In genomic region chr19:11374449-11375142, GRCh38 we compare ENCODE assay signal across 8 cellular contexts. TPM values are rescaled to one million over a fixed set of nuclear protein-coding genes. Genes with fewer than 3 reads are reported as not detected.
DNase-seq lines count a peak whose midpoint lies in the region; ATAC-seq and TF ChIP-seq lines count a peak whose summit lies in the region.

Gene SWSAP1, plus strand, starts transcription at chr19:11374666. Its CDS starts 15 bp downstream, at chr19:11374681.

- no peaks in the 10 kb centered on the region for H3K27me3 Mint-ChIP-seq in H9 (ENCODE audit: low read depth)
- H3K27me3 Mint-ChIP-seq in stimulated activated naive CD8-positive, alpha-beta T cell treated with anti-CD3 and anti-CD28 coated beads, Interleukin-15, amount 100 ng/mL, for 72 hours, result no peaks in the 10 kb centered on the region

- H3K9me2 ChIP-seq in neural cell (ENCODE audit: insufficient read depth, low read length), result no peaks in the 10 kb centered on the region

- no peaks in the 10 kb centered on the region for H3K36me3 ChIP-seq in ES-I3 (ENCODE audit: insufficient read depth, low read length)
- peaks cover 12% of the 10 kb centered on the region for H3K36me3 ChIP-seq in RWPE2 (ENCODE audit: low read depth)
- H3K36me3 ChIP-seq in neural cell (ENCODE audit: insufficient read depth, low read length), result no peaks in the 10 kb centered on the region

- H3K9me3 Mint-ChIP-seq in H9, result no peaks in the 10 kb centered on the region
- no peaks in the 10 kb centered on the region for H3K9me3 Mint-ChIP-seq in stimulated activated naive CD8-positive, alpha-beta T cell treated with anti-CD3 and anti-CD28 coated beads, Interleukin-15, amount 100 ng/mL, for 72 hours

- H3K9ac ChIP-seq in ES-I3 (ENCODE audit: low read depth, low read length) (peak within 1 kb of the TSS; percentile 85), H9 (ENCODE audit: extremely low read depth, insufficient read length, low read length) (peak within 1 kb of the TSS; percentile 76), neural cell (ENCODE audit: low read length) (peak within 1 kb of the TSS; percentile 94)

- peak; percentile 88 for ATAC-seq in RWPE2 (ENCODE audit: low read depth)
- peak; percentile 94 for ATAC-seq in stimulated activated naive CD8-positive, alpha-beta T cell treated with anti-CD3 and anti-CD28 coated beads, Interleukin-15, amount 100 ng/mL, for 72 hours

- H3K79me2 ChIP-seq in H9 (ENCODE audit: insufficient read depth, low read length) (no peaks in the 10 kb centered on the region), neural cell (replicated peaks; ENCODE audit: insufficient read depth, low read length) (no peaks in the 10 kb centered on the region)

- DNase-seq in H9 (peak; percentile 99), M059J (ENCODE audit: low read depth) (peak; percentile 99), RWPE2 (ENCODE audit: low spot score) (peak; percentile 98), foreskin fibroblast (peak; percentile 99 to 100)
- DNase-seq in activated effector memory CD4-positive, alpha-beta T cell treated with anti-CD3 and anti-CD28 coated beads, Interleukin-2, amount 50 U/mL, for 16 hours, result peak; percentile 99
- DNase-seq in stimulated activated naive CD8-positive, alpha-beta T cell treated with anti-CD3 and anti-CD28 coated beads, Interleukin-15, amount 100 ng/mL, for 72 hours, result peak; percentile 98 to 99

- no peak within 1 kb of the TSS for H3K23ac ChIP-seq in H9 (ENCODE audit: insufficient read length, low read depth, low read length)

- H3T11ph ChIP-seq in H9 (ENCODE audit: low read length), result no peak within 1 kb of the TSS

- H3K4me3 ChIP-seq in RWPE2 (ENCODE audit: severe bottlenecking), result peak within 1 kb of the TSS; percentile 64
- H3K4me3 ChIP-seq in foreskin fibroblast (ENCODE audit: low read depth in 1 of 2, low read length in 2 of 2), result peak within 1 kb of the TSS; percentile 59 to 82
- H3K4me3 ChIP-seq in neural cell (ENCODE audit: low read length), result peak within 1 kb of the TSS; percentile 71

- peak within 1 kb of the TSS; percentile 95; the same call in 1 of the 2 replicates for H3K14ac ChIP-seq in H9 (ENCODE audit: insufficient read depth, low read length)

- H4K20me1 ChIP-seq in H9 (ENCODE audit: control insufficient read depth, insufficient read depth, insufficient read length), result no peaks in the 10 kb centered on the region
- H4K20me1 ChIP-seq in neural cell (ENCODE audit: insufficient read depth), result no peaks in the 10 kb centered on the region

- no peak within 1 kb of the TSS for H4K91ac ChIP-seq in H9 (ENCODE audit: insufficient read length, low read depth, low read length)

- WGBS in H9 (ENCODE audit: extremely low coverage, insufficient read length, low lambda C conversion rate), result no CpG with 5 or more reads among the region's 44 CpGs

- TF ChIP-seq CTCF in H9 (conservative IDR thresholded peaks at IDR 0.05), result no peak
- TF ChIP-seq CTCF in RWPE2 (IDR thresholded peaks at IDR 0.05; ENCODE audit: poor library complexity, severe bottlenecking), result no peak
- no peak for TF ChIP-seq CTCF in foreskin fibroblast (IDR thresholded peaks at IDR 0.05; ENCODE audit: low read depth, low read length)
- peak; percentile 39 for TF ChIP-seq CTCF in neural cell (IDR thresholded peaks at IDR 0.05; ENCODE audit: poor library complexity, severe bottlenecking)

- H2AK5ac ChIP-seq in H9 (ENCODE audit: insufficient read length, low read length), result no peak within 1 kb of the TSS

- H2BK5ac ChIP-seq in H9 (ENCODE audit: insufficient read length, low read length), result no peak within 1 kb of the TSS

- no peak within 1 kb of the TSS for H2BK15ac ChIP-seq in H9 (ENCODE audit: low read depth, low read length)

- no peaks in the 10 kb centered on the region for H3K79me1 ChIP-seq in H9 (ENCODE audit: insufficient read depth, low read depth, low read length, poor library complexity, severe bottlenecking)

- H3K27me3 ChIP-seq in H9 (ENCODE audit: insufficient read depth, low read length) (no peaks in the 10 kb centered on the region), RWPE2 (ENCODE audit: insufficient read depth, poor library complexity, severe bottlenecking) (no peaks in the 10 kb centered on the region), neural cell (ENCODE audit: insufficient read depth, low read depth, low read length) (no peaks in the 10 kb centered on the region)

- no peak within 1 kb of the TSS for H3K56ac ChIP-seq in H9 (ENCODE audit: insufficient read length, low read depth, low read length)

- H3K23me2 ChIP-seq in H9 (ENCODE audit: insufficient read length, low read depth, low read length, poor library complexity, severe bottlenecking), result no peaks in the 10 kb centered on the region

- peak; percentile 63 for TF ChIP-seq EP300 in neural cell (conservative IDR thresholded peaks at IDR 0.05; ENCODE audit: poor library complexity, severe bottlenecking)

- peak within 1 kb of the TSS; percentile 91 for H3K18ac ChIP-seq in H9 (ENCODE audit: insufficient read length, low read depth, low read length)

- no peak within 1 kb of the TSS for H2BK20ac ChIP-seq in H9 (ENCODE audit: low read depth, low read length, poor library complexity, severe bottlenecking)

- H3K27ac ChIP-seq in H9 (ENCODE audit: insufficient read length, low read depth, low read length) (peak within 1 kb of the TSS; percentile 22), RWPE2 (ENCODE audit: poor library complexity, severe bottlenecking) (peak within 1 kb of the TSS; percentile 73), neural cell (ENCODE audit: low read length) (peak within 1 kb of the TSS; percentile 100)

- no peak within 1 kb of the TSS for H2BK120ac ChIP-seq in H9 (ENCODE audit: low read depth, low read length, poor library complexity, severe bottlenecking)

- no peak within 1 kb of the TSS for H4K8ac ChIP-seq in H9 (replicated peaks; ENCODE audit: insufficient read length, low read depth, low read length)

- H3K27ac Mint-ChIP-seq in H9, result peak within 1 kb of the TSS in 1 of 3 experiments; percentile 68; a peak in 3 of 7 replicates
- H3K27ac Mint-ChIP-seq in stimulated activated naive CD8-positive, alpha-beta T cell treated with anti-CD3 and anti-CD28 coated beads, Interleukin-15, amount 100 ng/mL, for 72 hours, result no peak within 1 kb of the TSS

- H4K5ac ChIP-seq in H9 (ENCODE audit: insufficient read length, low read depth, low read length), result no peak within 1 kb of the TSS

- no peak within 1 kb of the TSS for H2BK12ac ChIP-seq in H9 (ENCODE audit: insufficient read length, low read depth, low read length)

- H3K4me3 Mint-ChIP-seq in H9, result no peak within 1 kb of the TSS
- no peak within 1 kb of the TSS for H3K4me3 Mint-ChIP-seq in stimulated activated naive CD8-positive, alpha-beta T cell treated with anti-CD3 and anti-CD28 coated beads, Interleukin-15, amount 100 ng/mL, for 72 hours

- peak within 1 kb of the TSS; percentile 69 for H3K4me2 ChIP-seq in H9 (ENCODE audit: insufficient read depth, insufficient read length, low read length)
- H3K4me2 ChIP-seq in neural cell (ENCODE audit: low read length), result peak within 1 kb of the TSS; percentile 93

- no peak within 1 kb of the TSS for H2AFZ ChIP-seq in H9 (ENCODE audit: low read length)
- H2AFZ ChIP-seq in neural cell (ENCODE audit: low read depth, low read length), result peak within 1 kb of the TSS; percentile 65

- no peaks in the 10 kb centered on the region for H3K9me3 ChIP-seq in ES-I3 (ENCODE audit: control insufficient read depth, insufficient read depth, low read length)
- H3K9me3 ChIP-seq in H9 (ENCODE audit: control insufficient read depth, low read depth, low read length), result no peaks in the 10 kb centered on the region
- H3K9me3 ChIP-seq in RWPE2 (ENCODE audit: severe bottlenecking), result no peaks in the 10 kb centered on the region
- H3K9me3 ChIP-seq in neural cell (ENCODE audit: low read length), result no peaks in the 10 kb centered on the region

- H3F3A ChIP-seq in neural cell (ENCODE audit: insufficient read depth, low read length, poor library complexity, severe bottlenecking), result peaks cover 9% of the 10 kb centered on the region

- TF ChIP-seq RAD21 in neural cell (conservative IDR thresholded peaks at IDR 0.05), result peak; percentile 40

- H3K36me3 Mint-ChIP-seq in H9 (ENCODE audit: insufficient read depth in 1 of 3, low read depth in 3 of 3), result peaks cover 3 to 27% (median 19%) of the 10 kb centered on the region in 3 experiments; a peak in 6 of 7 replicates

- no peak within 1 kb of the TSS for H3K4ac ChIP-seq in H9 (ENCODE audit: low read depth, low read length)

- H3K4me1 Mint-ChIP-seq in H9, result peaks cover 6 to 22% of the 10 kb centered on the region in 2 experiments
- peaks cover 31% of the 10 kb centered on the region for H3K4me1 Mint-ChIP-seq in stimulated activated naive CD8-positive, alpha-beta T cell treated with anti-CD3 and anti-CD28 coated beads, Interleukin-15, amount 100 ng/mL, for 72 hours

- no peaks in the 10 kb centered on the region; the same call in 1 of the 2 replicates for H3K4me1 ChIP-seq in ES-I3 (ENCODE audit: insufficient read depth, low read length)
- no peaks in the 10 kb centered on the region for H3K4me1 ChIP-seq in H9 (ENCODE audit: insufficient read depth, low read length)
- peaks cover 27% of the 10 kb centered on the region for H3K4me1 ChIP-seq in RWPE2 (ENCODE audit: insufficient read depth, poor library complexity, severe bottlenecking)

TF ChIP-seq in neural cell, 6 proteins besides CTCF, POLR2A, EP300 and RAD21 (continues in another document):
- TF ChIP-seq SMC3 (conservative IDR thresholded peaks at IDR 0.05; ENCODE audit: poor library complexity), result peak; percentile 39

RNA-seq across cellular contexts. Expression of gene SWSAP1, which starts in this region (rescaled TPM):
- total RNA-seq in H9 (2021), result 3.8 and 5.2 TPM in 2 replicates
- 2.4 and 2.7 TPM in 2 replicates for total RNA-seq in M059J (2014; rRNA removed; shearing (Covaris generic))
- polyA plus RNA-seq in neural cell, result 2.1 and 2.4 TPM in 2 replicates
- 3.6 and 4.1 TPM in 2 replicates for polyA minus RNA-seq in neural cell

Comparison
In these comparisons a context has a peak if more than half of its experiments do, and no peak if none do; other contexts are left out.
1. Peak in every context shown above with its lines: DNase-seq, ATAC-seq, H3K4me3 ChIP-seq and H3K27ac ChIP-seq.
2. H3K27ac ChIP-seq: peak in every context shown above with its lines; median percentile 100 in neural cell; 73 in RWPE2; 22 in H9.